1 cellular context compared by ENCODE assay signal in the genomic region with DNA sequence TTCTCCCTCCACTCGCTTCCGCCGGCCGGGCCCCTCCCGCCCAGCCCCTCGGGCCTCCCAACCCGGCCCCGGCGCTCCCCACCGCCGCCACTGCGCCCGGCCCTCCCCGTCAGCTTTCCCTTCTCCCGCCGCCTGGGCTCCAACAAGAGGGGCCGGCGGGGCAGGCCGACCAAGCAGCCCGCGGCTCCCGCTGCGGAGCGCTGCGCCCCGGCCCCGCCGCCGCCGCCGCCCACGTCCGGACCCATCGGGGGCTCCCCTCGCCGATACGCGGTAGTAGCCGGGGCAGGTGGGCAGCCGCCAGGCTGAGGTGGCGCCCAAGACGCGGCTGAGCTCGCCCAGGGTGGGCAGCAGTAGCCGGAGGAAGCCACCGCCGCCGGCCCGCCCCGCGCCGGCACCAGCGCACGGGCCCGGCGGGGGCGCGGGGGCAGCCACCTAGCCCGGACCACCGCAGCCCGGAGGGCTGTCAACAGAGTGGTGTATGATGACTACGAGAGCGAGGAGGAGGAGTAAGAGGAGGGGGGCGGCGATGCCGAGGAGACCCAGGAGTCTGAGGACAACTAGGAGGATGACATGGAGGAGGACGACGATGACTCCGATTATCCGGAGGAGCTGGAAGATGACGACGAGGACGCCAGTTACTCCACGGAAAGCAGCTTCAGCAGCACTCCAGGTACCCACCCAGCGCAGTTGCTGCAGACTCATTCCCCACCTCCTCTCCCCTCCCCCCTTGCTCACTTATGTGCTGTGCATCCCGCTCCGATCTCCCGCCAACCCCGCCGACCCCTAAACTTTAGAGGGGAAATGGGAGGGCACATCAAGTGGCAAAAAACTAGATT.
TF ChIP-seq lines count a peak whose summit lies in the region.

No MANE protein-coding gene starts in this region.

TF ChIP-seq in SK-N-SH treated with all-trans-retinoic acid at 6 μM for 48 hours, 23 proteins besides CTCF, POLR2A, EP300 and RAD21 (continued from another document):
- TF ChIP-seq CREB5 (CRISPR knock-in tag; IDR thresholded peaks at IDR 0.05; ENCODE audit: low read depth) (no peak), ZNF70 (CRISPR knock-in tag; IDR thresholded peaks at IDR 0.05) (no peak), SNAI2 (CRISPR knock-in tag; IDR thresholded peaks at IDR 0.05) (no peak), ZC3H10 (CRISPR knock-in tag; IDR thresholded peaks at IDR 0.05) (no peak)
